In genomic region chr14:39184628-39185255, GRCh38 we compare ENCODE assay signal across 2 cellular contexts.
A peak's percentile ranks its signal among the peaks of the same experiment; 100 is the strongest.
TF ChIP-seq lines count a peak whose summit lies in the region.

No MANE protein-coding gene starts in this region.

TF ChIP-seq in HCT116, 20 proteins besides CTCF, POLR2A, EP300 and RAD21:
- TF ChIP-seq POLR2AphosphoS5 (IDR thresholded peaks at IDR 0.05; ENCODE audit: low read depth, low read length) (0 out of 2 replicates have a peak, but pooled peaks have one; percentile 48), ZBTB33 (IDR thresholded peaks at IDR 0.05; ENCODE audit: extremely low read depth, insufficient replicate concordance, low read length) (no peak), SIN3A (IDR thresholded peaks at IDR 0.05; ENCODE audit: low read depth) (no peak), ZFX (IDR thresholded peaks at IDR 0.05) (no peak), FOSL1 (IDR thresholded peaks at IDR 0.05; ENCODE audit: low read depth) (no peak), MAX (IDR thresholded peaks at IDR 0.05) (no peak)

TF ChIP-seq in K562, 482 proteins besides CTCF, POLR2A, EP300 and RAD21:
- TF ChIP-seq POLR2AphosphoS2 (IDR thresholded peaks at IDR 0.05; ENCODE audit: low read length) (peak; percentile 63; the same call in 1 of the 2 replicates), SUPT5H (IDR thresholded peaks at IDR 0.05) (peak; percentile 64; the same call in 1 of the 2 replicates), HIVEP1 (CRISPR knock-in tag; IDR thresholded peaks at IDR 0.05) (no peak), POLR2AphosphoS5 (IDR thresholded peaks at IDR 0.05; ENCODE audit: control insufficient read depth, insufficient read depth, low read depth, low read length) (peak; percentile 67), NFIC (IDR thresholded peaks at IDR 0.05) (peak; percentile 12; the same call in 1 of the 2 replicates), BMI1 (IDR thresholded peaks at IDR 0.05; ENCODE audit: low read length) (no peak), POLR2B (IDR thresholded peaks at IDR 0.05; ENCODE audit: low read depth, partially characterized antibody) (peak; percentile 70)
